Comparison of ENCODE assay signal across 1 cellular context in the genomic region with DNA sequence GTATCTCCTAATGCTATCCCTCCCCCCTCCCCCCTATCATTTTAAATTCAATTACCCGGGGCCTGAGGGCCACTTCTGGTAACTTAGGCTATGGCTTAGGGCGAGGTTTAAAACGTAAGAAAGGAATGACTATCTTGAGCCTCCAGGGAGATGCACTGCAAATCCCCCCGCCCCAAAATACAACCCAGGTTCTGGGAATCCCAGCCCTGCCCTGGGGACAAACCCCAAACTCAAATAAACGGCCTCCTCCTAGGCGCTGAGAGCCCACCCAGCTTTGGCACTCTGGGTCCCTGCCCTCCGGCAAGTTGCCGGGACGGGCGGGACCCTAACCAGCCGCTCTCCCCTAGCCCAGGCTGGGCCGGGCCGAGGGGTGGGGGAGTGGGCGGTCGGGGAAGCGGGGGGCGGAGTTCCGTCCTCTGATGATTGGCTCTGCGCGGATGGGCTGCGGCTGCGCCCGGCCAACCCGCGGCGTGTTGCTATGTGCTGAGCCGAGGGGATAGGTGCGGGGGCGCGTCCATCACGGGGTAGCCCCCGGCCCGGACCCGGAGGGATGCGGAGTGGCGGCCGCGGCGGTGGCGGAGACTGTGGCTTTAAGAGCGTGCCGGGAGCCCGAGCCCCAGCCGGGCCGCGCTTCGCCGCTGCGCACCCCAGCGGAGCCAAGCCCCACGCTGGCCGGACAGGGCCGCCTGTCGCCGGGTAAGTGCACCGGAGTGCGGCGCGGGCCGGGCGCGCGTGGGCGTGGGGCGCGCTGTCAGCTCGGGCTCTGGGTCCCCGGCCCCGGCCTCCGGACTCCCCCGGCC.
TF ChIP-seq lines count a peak whose summit lies in the region.

Gene YPEL2 (plus strand): TSS at position 527 of the 800 bp plus-strand sequence. CDS start 21,755 bp downstream, outside the sequence.

TF ChIP-seq in K562, 482 proteins besides CTCF, POLR2A, EP300 and RAD21 (continued from another document):
- TF ChIP-seq, protein P1, sequence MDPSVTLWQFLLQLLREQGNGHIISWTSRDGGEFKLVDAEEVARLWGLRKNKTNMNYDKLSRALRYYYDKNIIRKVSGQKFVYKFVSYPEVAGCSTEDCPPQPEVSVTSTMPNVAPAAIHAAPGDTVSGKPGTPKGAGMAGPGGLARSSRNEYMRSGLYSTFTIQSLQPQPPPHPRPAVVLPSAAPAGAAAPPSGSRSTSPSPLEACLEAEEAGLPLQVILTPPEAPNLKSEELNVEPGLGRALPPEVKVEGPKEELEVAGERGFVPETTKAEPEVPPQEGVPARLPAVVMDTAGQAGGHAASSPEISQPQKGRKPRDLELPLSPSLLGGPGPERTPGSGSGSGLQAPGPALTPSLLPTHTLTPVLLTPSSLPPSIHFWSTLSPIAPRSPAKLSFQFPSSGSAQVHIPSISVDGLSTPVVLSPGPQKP (CRISPR knock-in tag; IDR thresholded peaks at IDR 0.05): no peak
